Comparison of ENCODE assay signal across 37 cellular contexts in the genomic region with DNA sequence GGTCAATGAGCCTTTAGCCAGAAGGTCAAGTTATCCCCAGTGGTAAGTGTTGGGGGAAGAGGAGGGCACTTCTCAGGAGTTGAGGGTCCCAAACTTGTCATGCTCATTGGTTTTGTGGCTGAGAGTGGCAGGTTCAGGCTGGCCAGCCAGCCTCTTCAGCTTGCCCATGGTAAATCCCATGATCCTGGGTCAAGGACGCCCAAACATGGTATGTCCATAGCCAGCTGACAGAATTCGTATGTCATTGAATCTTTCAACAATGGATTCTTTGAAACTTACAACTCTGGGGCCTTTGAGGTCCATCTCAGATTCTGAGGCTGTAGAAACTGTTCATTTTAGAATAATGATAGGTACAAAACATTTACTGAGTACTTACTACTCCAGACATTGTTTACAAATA. TPM values are rescaled to one million over a fixed set of nuclear protein-coding genes. Genes with fewer than 3 reads are reported as not detected.
A peak's percentile ranks its signal among the peaks of the same experiment; 100 is the strongest.
DNase-seq lines count a peak whose midpoint lies in the region; ATAC-seq, FAIRE-seq and TF ChIP-seq lines count a peak whose summit lies in the region.
"Had no signal": no experiment of that assay in that cellular context is flagged by ENCODE, and none has a peak within 500 bp of the region (broad histone marks: within the 10 kb centered on the region; RNA-seq: fewer than 3 reads in every experiment).

No MANE protein-coding gene starts in this region.

- H3K36me3 ChIP-seq in HepG2 (replicated peaks in 1 of 2; ENCODE audit: control insufficient read depth in 1 of 2, insufficient read depth in 2 of 2, low read length in 2 of 2): no peaks in the 10 kb centered on the region
- H3K36me3 ChIP-seq in right lobe of liver: no peaks in the 10 kb centered on the region
- H3K36me3 ChIP-seq: BE2C; BLaER1; BLaER1 treated with 17β-estradiol and CSF1 and Interleukin-3, amounts not matched to agents 10 nM and 100 nM had no signal

- H3K27me3 ChIP-seq in HepG2 (ENCODE audit: control insufficient read depth in 1 of 2, insufficient read depth in 2 of 2, low read length in 2 of 2) (no peaks in the 10 kb centered on the region; a peak in 1 of 5 replicates), right lobe of liver (no peaks in the 10 kb centered on the region)
- H3K27me3 ChIP-seq: BE2C; BLaER1; BLaER1 treated with 17β-estradiol and CSF1 and Interleukin-3, amounts not matched to agents 10 nM and 100 nM had no signal

- H3K4me3 ChIP-seq in HepG2 (replicated peaks in 1 of 3; ENCODE audit: insufficient read depth in 1 of 3, low read depth in 2 of 3, low read length in 3 of 3) (no peak overlapping the region), right lobe of liver (no peak overlapping the region)
- H3K4me3 ChIP-seq: A549; BLaER1; BLaER1 treated with 17β-estradiol and CSF1 and Interleukin-3, amounts not matched to agents 10 nM and 100 nM had no signal

- H3K79me2 ChIP-seq in HepG2 (ENCODE audit: insufficient read depth, low read length): no peaks in the 10 kb centered on the region

- no peaks in the 10 kb centered on the region for H3K36me3 Mint-ChIP-seq in activated naive CD4-positive, alpha-beta T cell treated with anti-CD3 and anti-CD28 coated beads, Interleukin-2, amount 10 ng/mL, durations not matched to agents 7 days and 5 days
- H3K36me3 Mint-ChIP-seq: CD14-positive monocyte; CD4-positive, alpha-beta memory T cell; CD4-positive, CD25-positive, alpha-beta regulatory T cell; CD8-positive, alpha-beta T cell had no signal

- no peak for FAIRE-seq in HepG2 (lab: Jason Lieb, UNC)
- FAIRE-seq: A204.1, A549, D721Med had no signal

- TF ChIP-seq CTCF in HepG2 (CRISPR knock-in tag; IDR thresholded peaks at IDR 0.05) (no peak), right lobe of liver (IDR thresholded peaks at IDR 0.05) (no peak)

- H3K4me1 ChIP-seq in HepG2 (ENCODE audit: insufficient read depth, low read length) (peaks cover 26% of the 10 kb centered on the region), right lobe of liver (no peaks in the 10 kb centered on the region)
- H3K4me1 ChIP-seq: A549, BE2C had no signal

- no peak overlapping the region for H3K9ac ChIP-seq in HepG2 (ENCODE audit: insufficient read depth, low read depth, low read length)
- H3K9ac ChIP-seq: BLaER1; BLaER1 treated with 17β-estradiol and CSF1 and Interleukin-3, amounts not matched to agents 10 nM and 100 nM had no signal

- H4K20me1 ChIP-seq in HepG2 (ENCODE audit: insufficient read depth, low read length): no peaks in the 10 kb centered on the region
- H4K20me1 ChIP-seq: BLaER1; BLaER1 treated with 17β-estradiol and CSF1 and Interleukin-3, amounts not matched to agents 10 nM and 100 nM had no signal

- TF ChIP-seq RAD21 in HepG2 (CRISPR knock-in tag; IDR thresholded peaks at IDR 0.05): no peak

- TF ChIP-seq EP300 in HepG2 (IDR thresholded peaks at IDR 0.05; ENCODE audit: low read depth in 2 of 2, low read length in 2 of 2) (no peak), HepG2 (CRISPR knock-in tag; IDR thresholded peaks at IDR 0.05; ENCODE audit: borderline replicate concordance) (no peak)

- BruUV-seq in HepG2 (replicated peaks; lab: Mats Ljungman, UMichigan): no TSS peak

- H2AFZ ChIP-seq in HepG2 (ENCODE audit: low read length): no peak overlapping the region

- intact Hi-C loops in HepG2 (cut with micrococcal nuclease; ENCODE audit: unreplicated experiment): no loop called here
- intact Hi-C loops in right lobe of liver (cut with DNase I): no loop called here

- H3K27ac Mint-ChIP-seq in activated naive CD4-positive, alpha-beta T cell treated with anti-CD3 and anti-CD28 coated beads, Interleukin-2, amount 10 ng/mL, durations not matched to agents 7 days and 5 days: no peak overlapping the region
- H3K27ac Mint-ChIP-seq: B cell; CD14-positive monocyte; CD4-positive, alpha-beta memory T cell; CD4-positive, alpha-beta T cell; CD4-positive, CD25-positive, alpha-beta regulatory T cell; CD8-positive, alpha-beta memory T cell; CD8-positive, alpha-beta T cell had no signal

- ATAC-seq in HepG2: peak; percentile 54; the same call in 2 of the 3 replicates
- no peak for ATAC-seq in right lobe of liver
- ATAC-seq: A549; CD8-positive, alpha-beta T cell had no signal

- no peak overlapping the region for H3K4me2 ChIP-seq in HepG2 (ENCODE audit: low read depth, low read length)
- H3K4me2 ChIP-seq: A549; BLaER1; BLaER1 treated with 17β-estradiol and CSF1 and Interleukin-3, amounts not matched to agents 10 nM and 100 nM had no signal

- TF ChIP-seq POLR2A in HepG2 (IDR thresholded peaks at IDR 0.05; ENCODE audit: insufficient read depth in 1 of 2, low read depth in 2 of 2, low read length in 2 of 2) (no peak), right lobe of liver (IDR thresholded peaks at IDR 0.05) (no peak)

- H3K27ac ChIP-seq in HepG2 (ENCODE audit: extremely low read length, insufficient read depth, low read length) (no peak overlapping the region), right lobe of liver (no peak overlapping the region)
- H3K27ac ChIP-seq: 22Rv1; A549; BLaER1; BLaER1 treated with 17β-estradiol and CSF1 and Interleukin-3, amounts not matched to agents 10 nM and 100 nM; C4-2B had no signal

- H3K9me3 ChIP-seq in HepG2 (ENCODE audit: low read length) (no peaks in the 10 kb centered on the region), right lobe of liver (no peaks in the 10 kb centered on the region)
- H3K9me3 ChIP-seq: BE2C; BLaER1; BLaER1 treated with 17β-estradiol and CSF1 and Interleukin-3, amounts not matched to agents 10 nM and 100 nM had no signal

- in situ Hi-C loops in HepG2 (cut with HindIII; ENCODE audit: extremely low pct_ligation_motif_present, low pct_unique_long_range_greater_than_20kb): no loop called here
- in situ Hi-C loops in SK-MEL-5 (cut with HindIII; ENCODE audit: low pct_unique_long_range_greater_than_20kb, low sequenced_read_pairs): no loop called here

- H3K27me3 Mint-ChIP-seq in activated naive CD4-positive, alpha-beta T cell treated with anti-CD3 and anti-CD28 coated beads, Interleukin-2, amount 10 ng/mL, durations not matched to agents 7 days and 5 days: peaks cover 19% of the 10 kb centered on the region
- H3K27me3 Mint-ChIP-seq: B cell had no signal

- H3K9me3 Mint-ChIP-seq in activated naive CD4-positive, alpha-beta T cell treated with anti-CD3 and anti-CD28 coated beads, Interleukin-2, amount 10 ng/mL, durations not matched to agents 7 days and 5 days: no peaks in the 10 kb centered on the region
- H3K9me3 Mint-ChIP-seq: CD4-positive, alpha-beta memory T cell; CD4-positive, alpha-beta T cell; CD8-positive, alpha-beta memory T cell; CD8-positive, alpha-beta T cell had no signal

- DNase-seq in HepG2 (ENCODE audit: low spot score): peak; percentile 58
- no peak for DNase-seq in right lobe of liver
- peak; percentile 50 for DNase-seq in SK-MEL-5 (ENCODE audit: low read depth, low spot score)
- no peak for DNase-seq in activated naive CD4-positive, alpha-beta T cell treated with anti-CD3 and anti-CD28 coated beads, Interleukin-2, amount 10 ng/mL, durations not matched to agents 7 days and 5 days
- DNase-seq: 8988T; ACHN; AML-193; BE2C; C1 segment of cervical spinal cord; Caco-2; Calu3; CD4-positive, alpha-beta memory T cell; CD4-positive, alpha-beta T cell; CD4-positive, CD25-positive, alpha-beta regulatory T cell; CD8-positive, alpha-beta memory T cell; CD8-positive, alpha-beta T cell; COR-L47; DMS 273 treated with DMSO at 0.1 percent for 48 hours; DMS153; DMS53; DMS79; DMS79 treated with DMSO at 0.1 percent for 48 hours; DND-41; EL had no signal

- WGBS in HepG2 (ENCODE audit: low lambda C conversion rate): 0% methylated on average over 2 of the region's 2 CpGs
- WGBS in right lobe of liver (ENCODE audit: insufficient coverage, low coverage, low lambda C conversion rate, missing lambda C conversion rate): 44% methylated on average over 2 of the region's 2 CpGs

- CTCF ChIA-PET in HepG2 (lab: Yijun Ruan, JAX; ENCODE audit: low intra/inter-chr PET ratio, low total read pairs): no interaction called here
- CTCF ChIA-PET in activated naive CD4-positive, alpha-beta T cell treated with anti-CD3 and anti-CD28 coated beads, Interleukin-2, amount 10 ng/mL, durations not matched to agents 7 days and 5 days (lab: Charles Lee): no interaction called here

- no peak overlapping the region for H3K4me3 Mint-ChIP-seq in activated naive CD4-positive, alpha-beta T cell treated with anti-CD3 and anti-CD28 coated beads, Interleukin-2, amount 10 ng/mL, durations not matched to agents 7 days and 5 days
- H3K4me3 Mint-ChIP-seq: B cell; CD14-positive monocyte; CD4-positive, alpha-beta memory T cell; CD4-positive, alpha-beta T cell; CD4-positive, CD25-positive, alpha-beta regulatory T cell; CD8-positive, alpha-beta memory T cell; CD8-positive, alpha-beta T cell had no signal

- POLR2A ChIA-PET in HepG2 (lab: Yijun Ruan, JAX): no interaction called here

- no peaks in the 10 kb centered on the region for H3K4me1 Mint-ChIP-seq in activated naive CD4-positive, alpha-beta T cell treated with anti-CD3 and anti-CD28 coated beads, Interleukin-2, amount 10 ng/mL, durations not matched to agents 7 days and 5 days
- H3K4me1 Mint-ChIP-seq: CD4-positive, alpha-beta memory T cell; CD4-positive, CD25-positive, alpha-beta regulatory T cell; CD8-positive, alpha-beta memory T cell had no signal

RNA-seq across cellular contexts. Expression of gene RSPO4, which starts 36.1 kb away (rescaled TPM):
- total RNA-seq in HepG2 (2016; rRNA removed; fragmentation: Illumina TruSeq; extraction: Trizol) (not detected in 2 replicates), right lobe of liver (under 1 TPM in 2 of 6 experiments, not detected in 4; 0.07 to 0.51 TPM)
- total RNA-seq in HepG2 (2016; cell fraction: cytosol; rRNA removed; fragmentation: Illumina TruSeq; extraction: Trizol; ENCODE audit: low read depth): not detected in 2 replicates
- total RNA-seq in HepG2 (2016; cell fraction: insoluble cytoplasmic fraction; rRNA removed; fragmentation: Illumina TruSeq; extraction: Trizol): not detected in 2 replicates
- not detected in 2 replicates for total RNA-seq in HepG2 (2016; cell fraction: membrane; rRNA removed; fragmentation: Illumina TruSeq; extraction: Trizol)
- total RNA-seq in HepG2 (2016; cell fraction: nucleus; rRNA removed; fragmentation: Illumina TruSeq; extraction: Trizol): not detected in 2 replicates
- polyA plus RNA-seq in HepG2 (2011; rRNA removed): not detected in 2 replicates
- not detected in 2 replicates for polyA plus RNA-seq in HepG2 (2011; cell fraction: cytosol; rRNA removed)
- polyA plus RNA-seq in HepG2 (2011; cell fraction: nucleus; rRNA removed): 0.03 TPM in 1 of 2 replicates, not detected in the other
- polyA plus RNA-seq in HepG2 (2012): not detected in 2 replicates
- not detected in 2 replicates for polyA plus RNA-seq in HepG2 (2016; cell fraction: cytosol; fragmentation: Illumina TruSeq; extraction: Trizol; ENCODE audit: low read depth)
- not detected in 2 replicates for polyA plus RNA-seq in HepG2 (2016; cell fraction: insoluble cytoplasmic fraction; fragmentation: Illumina TruSeq; extraction: Trizol; ENCODE audit: low read depth)
- not detected in 2 replicates for polyA plus RNA-seq in HepG2 (2016; cell fraction: membrane; fragmentation: Illumina TruSeq; extraction: Trizol; ENCODE audit: low read depth)
- polyA plus RNA-seq in HepG2 (2016; cell fraction: nucleus; fragmentation: Illumina TruSeq; extraction: Trizol; ENCODE audit: insufficient read depth, low read depth): not detected in 2 replicates
- polyA minus RNA-seq in HepG2 (2011; rRNA and poly(A)+ RNA removed; ENCODE audit: low replicate concordance): not detected in 2 replicates
- not detected in 2 replicates for polyA minus RNA-seq in HepG2 (2011; cell fraction: cytosol; rRNA and poly(A)+ RNA removed)
- polyA minus RNA-seq in HepG2 (2011; cell fraction: nucleus; rRNA and poly(A)+ RNA removed): not detected in 2 replicates
- 0.24 TPM in 1 of 2 replicates, not detected in the other for total RNA-seq in SK-MEL-5 (2014; rRNA removed; shearing (Covaris generic))
- 1.3 and 3.9 TPM in 2 replicates for polyA plus RNA-seq in SK-MEL-5 (2015; cell fraction: cytosol; rRNA removed)
- 1.9 TPM in 1 of 2 replicates, not detected in the other for polyA plus RNA-seq in SK-MEL-5 (2015; cell fraction: nucleus; rRNA removed)
- total RNA-seq: A172; A673; Calu3; CD8-positive, alpha-beta memory T cell; Daoy had no signal
- polyA plus RNA-seq: A549; AG04450; CD14-positive monocyte; CD4-positive, alpha-beta memory T cell; CD4-positive, CD25-positive, alpha-beta regulatory T cell; CD8-positive, alpha-beta memory T cell had no signal

Comparison
In these comparisons a context has a peak if more than half of its experiments do, and no peak if none do; other contexts are left out.
1. DNase-seq: peak in HepG2 (single experiment) and SK-MEL-5 (single experiment); none in right lobe of liver (0 of 3) and activated naive CD4-positive, alpha-beta T cell treated with anti-CD3 and anti-CD28 coated beads, Interleukin-2, amount 10 ng/mL, durations not matched to agents 7 days and 5 days (single experiment).